In the genomic region with DNA sequence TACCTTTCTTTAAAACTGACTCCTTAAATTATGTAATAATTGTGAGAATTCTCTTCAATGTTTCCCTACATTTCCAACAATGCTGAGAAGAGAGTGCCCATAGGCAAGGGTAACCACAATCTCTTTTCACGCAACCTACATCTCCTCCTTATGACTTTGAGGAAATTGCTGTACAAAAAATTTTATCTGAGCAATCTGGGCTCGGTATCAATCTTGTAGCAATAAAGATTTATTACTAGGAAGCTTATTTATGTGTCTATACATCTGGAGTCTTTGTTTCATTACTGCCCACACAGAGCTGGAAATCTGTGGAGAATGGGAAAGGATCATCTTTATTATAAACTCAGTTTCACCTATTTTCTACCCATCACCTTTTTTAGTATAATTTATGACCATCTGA, we compare ENCODE assay signal across 9 cellular contexts.
"Had no signal": no experiment of that assay in that cellular context is flagged by ENCODE, and none has a peak within 500 bp of the region (broad histone marks: within the 10 kb centered on the region; RNA-seq: fewer than 3 reads in every experiment).

No MANE protein-coding gene starts in this region.

- H3K36me3 ChIP-seq: HAP-1 had no signal

- H3K9me3 ChIP-seq: HAP-1 had no signal

- H3K4me1 ChIP-seq: HAP-1 had no signal

- DNase-seq: GM23248, GOT3, H7, H9, HCEC 1CT, HFFc6 had no signal

- ATAC-seq: GM23338, HCT116 had no signal

- H3K4me3 ChIP-seq: GM23248, GM23338, HAP-1 had no signal
